In the genomic region with DNA sequence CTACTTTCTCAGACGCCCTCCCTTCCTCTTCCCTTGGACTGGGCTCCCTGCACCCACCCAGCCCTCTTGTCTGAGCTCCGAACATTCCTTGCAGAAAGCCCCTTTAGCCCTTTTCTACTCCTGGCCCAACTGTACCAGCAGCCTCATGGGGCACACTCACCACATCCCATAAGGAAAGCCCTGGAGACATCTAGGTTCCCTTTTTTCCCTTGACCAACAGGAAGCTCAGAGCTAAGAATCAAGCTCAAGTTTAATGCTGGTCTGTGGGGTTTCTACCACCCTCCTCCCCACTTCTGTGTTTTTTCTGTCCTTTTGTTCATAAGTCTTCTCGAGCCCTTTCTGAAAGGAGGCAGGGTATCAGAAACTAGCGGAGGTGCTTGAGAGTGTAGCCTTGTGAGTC, we compare ENCODE assay signal across 21 cellular contexts. TPM values are rescaled to one million over a fixed set of nuclear protein-coding genes. Genes with fewer than 3 reads are reported as not detected.
DNase-seq lines count a peak whose midpoint lies in the region; TF ChIP-seq lines count a peak whose summit lies in the region.
"Had no signal": no experiment of that assay in that cellular context is flagged by ENCODE, and none has a peak within 500 bp of the region (broad histone marks: within the 10 kb centered on the region; RNA-seq: fewer than 3 reads in every experiment).

No MANE protein-coding gene starts in this region.

- H3K9ac ChIP-seq in BLaER1 (peak overlapping the region; percentile 40; the same call in 1 of the 2 replicates), neural progenitor cell (no peak overlapping the region)

- H3K27ac ChIP-seq in BLaER1 (peak overlapping the region; percentile 44; the same call in 1 of the 2 replicates), RWPE1 (peak overlapping the region; percentile 100), neural progenitor cell (no peak overlapping the region), left ventricle myocardium inferior (replicated peaks) (no peak overlapping the region)

- H3K27ac Mint-ChIP-seq in neural progenitor cell, result peak overlapping the region; percentile 63

- H3K79me2 ChIP-seq in neural progenitor cell (ENCODE audit: low read depth), result no peaks in the 10 kb centered on the region

- POLR2A ChIA-PET in RWPE1 (lab: Yijun Ruan, JAX; ENCODE audit: low non-redundant PET), result no interaction called here

- H3K9me3 ChIP-seq in BLaER1 (no peaks in the 10 kb centered on the region), neural progenitor cell (ENCODE audit: low read depth) (no peaks in the 10 kb centered on the region), left ventricle myocardium inferior (replicated peaks) (no peaks in the 10 kb centered on the region)

- CTCF ChIA-PET in RWPE1 (lab: Yijun Ruan, JAX), result no interaction called here

- peaks cover 8% of the 10 kb centered on the region for H3K27me3 Mint-ChIP-seq in neural progenitor cell (ENCODE audit: insufficient read depth, low read depth)

- H3K4me1 Mint-ChIP-seq in neural progenitor cell, result peaks cover 15% of the 10 kb centered on the region
- H3K4me1 Mint-ChIP-seq: CD8-positive, alpha-beta memory T cell had no signal

- H4K20me1 ChIP-seq in BLaER1 (no peaks in the 10 kb centered on the region), neural progenitor cell (ENCODE audit: low read depth) (no peaks in the 10 kb centered on the region)

- peak overlapping the region; percentile 62 for H3K4me2 ChIP-seq in BLaER1
- no peak overlapping the region for H3K4me2 ChIP-seq in neural progenitor cell

- H3K36me3 Mint-ChIP-seq in neural progenitor cell, result no peaks in the 10 kb centered on the region

- H3K9me3 Mint-ChIP-seq in neural progenitor cell, result no peaks in the 10 kb centered on the region
- H3K9me3 Mint-ChIP-seq: CD8-positive, alpha-beta memory T cell had no signal

- no peaks in the 10 kb centered on the region for H3F3A ChIP-seq in neural progenitor cell (ENCODE audit: low read depth)

- H3K27me3 ChIP-seq in BLaER1 (no peaks in the 10 kb centered on the region), neural progenitor cell (no peaks in the 10 kb centered on the region), left ventricle myocardium inferior (ENCODE audit: low read depth) (no peaks in the 10 kb centered on the region)

- no peak overlapping the region for H2AFZ ChIP-seq in neural progenitor cell (replicated peaks)

- intact Hi-C loops in left ventricle myocardium inferior (cut with micrococcal nuclease), result no loop called here

- DNase-seq in CD1c-positive myeloid dendritic cell (ENCODE audit: extremely low spot score), result peak; percentile 54
- no peak for DNase-seq in RWPE1 (ENCODE audit: low spot score)
- DNase-seq in neural progenitor cell (ENCODE audit: low spot score), result no peak
- no peak for DNase-seq in DMS114 treated with DMSO at 0.1 percent for 48 hours (lab: John Stamatoyannopoulos, UW; ENCODE audit: unreplicated experiment)
- DNase-seq in NCI-H2227 (lab: John Stamatoyannopoulos, UW; ENCODE audit: unreplicated experiment), result no peak
- no peak for DNase-seq in left ventricle myocardium inferior
- DNase-seq: C1 segment of cervical spinal cord; CD8-positive, alpha-beta memory T cell; EL; GF-D8; IMR-90; NCI-H1105; NCI-H146; NCI-H2029 treated with DMSO at 0.1 percent for 48 hours; NCI-H524 treated with DMSO at 0.1 percent for 48 hours; NCI-H82; OCI-M1 had no signal

- no peaks in the 10 kb centered on the region for H3K36me3 ChIP-seq in BLaER1
- no peaks in the 10 kb centered on the region for H3K36me3 ChIP-seq in neural progenitor cell
- H3K36me3 ChIP-seq in left ventricle myocardium inferior, result peaks cover 84% of the 10 kb centered on the region

- H3K4me3 Mint-ChIP-seq in neural progenitor cell, result no peak overlapping the region

- H3K4me3 ChIP-seq in BLaER1 (no peak overlapping the region), neural progenitor cell (no peak overlapping the region), left ventricle myocardium inferior (no peak overlapping the region)

- TF ChIP-seq CTCF in RWPE1 (conservative IDR thresholded peaks at IDR 0.05; ENCODE audit: low read depth) (no peak), neural progenitor cell (IDR thresholded peaks at IDR 0.05) (no peak), left ventricle myocardium inferior (IDR thresholded peaks at IDR 0.05; ENCODE audit: borderline replicate concordance) (no peak)

- H3K4me1 ChIP-seq in BLaER1 (peaks cover 23% of the 10 kb centered on the region), neural progenitor cell (no peaks in the 10 kb centered on the region), left ventricle myocardium inferior (peaks cover 34% of the 10 kb centered on the region)

RNA-seq across cellular contexts. Expression of a gene that starts 11.3 kb away (rescaled TPM):
- 0.71 and 1.3 TPM in 2 replicates for total RNA-seq in neural progenitor cell (ENCODE audit: low replicate concordance)
- 33.7 TPM for total RNA-seq in left ventricle myocardium inferior

RNA-seq across cellular contexts. Expression of a gene that starts 19.0 kb away (rescaled TPM):
- total RNA-seq in neural progenitor cell (ENCODE audit: low replicate concordance) (not detected in 2 replicates), left ventricle myocardium inferior (1.5 TPM)
- total RNA-seq: H4, IMR-90 had no signal

RNA-seq across cellular contexts. Expression of a gene that starts 35.5 kb away (rescaled TPM):
- total RNA-seq in neural progenitor cell (ENCODE audit: low replicate concordance) (0.28 and 1.9 TPM in 2 replicates), left ventricle myocardium inferior (0.22 TPM)
- total RNA-seq: CD8-positive, alpha-beta memory T cell; H4; IMR-90; M059J; SK-MEL-5 had no signal

Comparison
In these comparisons a context has a peak if more than half of its experiments do, and no peak if none do; other contexts are left out.
1. H3K27ac ChIP-seq: peak in BLaER1 (single experiment) and RWPE1 (single experiment); none in neural progenitor cell (single experiment) and left ventricle myocardium inferior (single experiment).
2. RNA of a gene that starts 11.3 kb away (total RNA-seq): 33.7 TPM in left ventricle myocardium inferior (single experiment); 0.71 to 1.3 TPM in neural progenitor cell; every median in the first group is over 10 times any median in the second.